In genomic region chr4:153564630-153565525, GRCh38 we compare ENCODE assay signal across 1 cellular context.
TF ChIP-seq lines count a peak whose summit lies in the region.

No MANE protein-coding gene starts in this region.

TF ChIP-seq in HepG2, 621 proteins besides CTCF, POLR2A, EP300 and RAD21 (continued from another document and continues in another):
- TF ChIP-seq, protein P1, sequence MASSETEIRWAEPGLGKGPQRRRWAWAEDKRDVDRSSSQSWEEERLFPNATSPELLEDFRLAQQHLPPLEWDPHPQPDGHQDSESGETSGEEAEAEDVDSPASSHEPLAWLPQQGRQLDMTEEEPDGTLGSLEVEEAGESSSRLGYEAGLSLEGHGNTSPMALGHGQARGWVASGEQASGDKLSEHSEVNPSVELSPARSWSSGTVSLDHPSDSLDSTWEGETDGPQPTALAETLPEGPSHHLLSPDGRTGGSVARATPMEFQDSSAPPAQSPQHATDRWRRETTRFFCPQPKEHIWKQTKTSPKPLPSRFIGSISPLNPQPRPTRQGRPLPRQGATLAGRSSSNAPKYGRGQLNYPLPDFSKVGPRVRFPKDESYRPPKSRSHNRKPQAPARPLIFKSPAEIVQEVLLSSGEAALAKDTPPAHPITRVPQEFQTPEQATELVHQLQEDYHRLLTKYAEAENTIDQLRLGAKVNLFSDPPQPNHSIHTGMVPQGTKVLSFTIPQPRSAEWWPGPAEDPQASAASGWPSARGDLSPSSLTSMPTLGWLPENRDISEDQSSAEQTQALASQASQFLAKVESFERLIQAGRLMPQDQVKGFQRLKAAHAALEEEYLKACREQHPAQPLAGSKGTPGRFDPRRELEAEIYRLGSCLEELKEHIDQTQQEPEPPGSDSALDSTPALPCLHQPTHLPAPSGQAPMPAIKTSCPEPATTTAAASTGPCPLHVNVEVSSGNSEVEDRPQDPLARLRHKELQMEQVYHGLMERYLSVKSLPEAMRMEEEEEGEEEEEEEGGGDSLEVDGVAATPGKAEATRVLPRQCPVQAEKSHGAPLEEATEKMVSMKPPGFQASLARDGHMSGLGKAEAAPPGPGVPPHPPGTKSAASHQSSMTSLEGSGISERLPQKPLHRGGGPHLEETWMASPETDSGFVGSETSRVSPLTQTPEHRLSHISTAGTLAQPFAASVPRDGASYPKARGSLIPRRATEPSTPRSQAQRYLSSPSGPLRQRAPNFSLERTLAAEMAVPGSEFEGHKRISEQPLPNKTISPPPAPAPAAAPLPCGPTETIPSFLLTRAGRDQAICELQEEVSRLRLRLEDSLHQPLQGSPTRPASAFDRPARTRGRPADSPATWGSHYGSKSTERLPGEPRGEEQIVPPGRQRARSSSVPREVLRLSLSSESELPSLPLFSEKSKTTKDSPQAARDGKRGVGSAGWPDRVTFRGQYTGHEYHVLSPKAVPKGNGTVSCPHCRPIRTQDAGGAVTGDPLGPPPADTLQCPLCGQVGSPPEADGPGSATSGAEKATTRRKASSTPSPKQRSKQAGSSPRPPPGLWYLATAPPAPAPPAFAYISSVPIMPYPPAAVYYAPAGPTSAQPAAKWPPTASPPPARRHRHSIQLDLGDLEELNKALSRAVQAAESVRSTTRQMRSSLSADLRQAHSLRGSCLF (CRISPR knock-in tag; IDR thresholded peaks at IDR 0.05; ENCODE audit: borderline replicate concordance), result no peak
- TF ChIP-seq ZNF232 (CRISPR knock-in tag; IDR thresholded peaks at IDR 0.05; ENCODE audit: borderline replicate concordance) (peak; percentile 49; the same call in 1 of the 2 replicates), ETS1 (CRISPR knock-in tag; IDR thresholded peaks at IDR 0.05) (no peak), MIXL1 (CRISPR knock-in tag; IDR thresholded peaks at IDR 0.05) (peak; percentile 92), REL (CRISPR knock-in tag; conservative IDR thresholded peaks at IDR 0.05) (no peak), HOMEZ (CRISPR knock-in tag; IDR thresholded peaks at IDR 0.05; ENCODE audit: low read depth) (peak; percentile 88; the same call in 1 of the 2 replicates), CCAR2 (optimal IDR thresholded peaks at IDR 0.05; ENCODE audit: low read depth, low read length) (no peak), EEA1 (CRISPR knock-in tag; IDR thresholded peaks at IDR 0.05; ENCODE audit: borderline replicate concordance) (no peak), ZBTB8A (CRISPR knock-in tag; IDR thresholded peaks at IDR 0.05; ENCODE audit: borderline replicate concordance, low read depth) (no peak), ZNF224 (CRISPR knock-in tag; IDR thresholded peaks at IDR 0.05) (0 out of 2 replicates have a peak, but pooled peaks have one; percentile 49), FOXK2 (IDR thresholded peaks at IDR 0.05) (peak; percentile 96), ZZZ3 (CRISPR knock-in tag; IDR thresholded peaks at IDR 0.05; ENCODE audit: borderline replicate concordance) (no peak), ZNF629 (CRISPR knock-in tag; conservative IDR thresholded peaks at IDR 0.05) (no peak), TBP (CRISPR knock-in tag; IDR thresholded peaks at IDR 0.05) (no peak), TGIF2 (CRISPR knock-in tag; IDR thresholded peaks at IDR 0.05) (peak; percentile 76; the same call in 1 of the 2 replicates), MAFF (IDR thresholded peaks at IDR 0.05; ENCODE audit: low read depth, low read length) (no peak), FOXO1 (CRISPR knock-in tag; IDR thresholded peaks at IDR 0.05) (peak; percentile 96), PLRG1 (conservative IDR thresholded peaks at IDR 0.05) (no peak), ZSCAN31 (CRISPR knock-in tag; IDR thresholded peaks at IDR 0.05; ENCODE audit: low read depth) (no peak), GTF3A (CRISPR knock-in tag; conservative IDR thresholded peaks at IDR 0.05) (no peak), CREBL2 (CRISPR knock-in tag; IDR thresholded peaks at IDR 0.05; ENCODE audit: borderline replicate concordance) (no peak), ARNT (IDR thresholded peaks at IDR 0.05) (no peak), FOXJ3 (CRISPR knock-in tag; IDR thresholded peaks at IDR 0.05; ENCODE audit: borderline replicate concordance) (peak; percentile 93; the same call in 1 of the 2 replicates), ZKSCAN1 (IDR thresholded peaks at IDR 0.05; ENCODE audit: low read length) (no peak), ZBTB49 (CRISPR knock-in tag; IDR thresholded peaks at IDR 0.05; ENCODE audit: borderline replicate concordance) (no peak), CCDC6 (CRISPR knock-in tag; IDR thresholded peaks at IDR 0.05) (0 out of 2 replicates have a peak, but pooled peaks have one; percentile 41), NFE2L1 (CRISPR knock-in tag; IDR thresholded peaks at IDR 0.05; ENCODE audit: borderline replicate concordance) (no peak), ZNF260 (CRISPR knock-in tag; IDR thresholded peaks at IDR 0.05; ENCODE audit: borderline replicate concordance, low read depth) (no peak), GABPB1 (CRISPR knock-in tag; IDR thresholded peaks at IDR 0.05) (peak; percentile 28; the same call in 1 of the 2 replicates), ZNF296 (CRISPR knock-in tag; conservative IDR thresholded peaks at IDR 0.05) (no peak), ZBTB2 (CRISPR knock-in tag; IDR thresholded peaks at IDR 0.05; ENCODE audit: low read depth) (no peak), ARNT2 (CRISPR knock-in tag; IDR thresholded peaks at IDR 0.05; ENCODE audit: low read depth) (peak; percentile 74; the same call in 1 of the 2 replicates), MAZ (IDR thresholded peaks at IDR 0.05; ENCODE audit: borderline replicate concordance, low read depth, low read length) (no peak), MAZ (CRISPR knock-in tag; IDR thresholded peaks at IDR 0.05; ENCODE audit: low read depth) (0 out of 2 replicates have a peak, but pooled peaks have one; percentile 11), CENPX (CRISPR knock-in tag; IDR thresholded peaks at IDR 0.05) (no peak), ZNF20 (CRISPR knock-in tag; IDR thresholded peaks at IDR 0.05) (no peak), ZBTB25 (CRISPR knock-in tag; IDR thresholded peaks at IDR 0.05) (peak; percentile 54; the same call in 1 of the 2 replicates), SAP130 (CRISPR knock-in tag; IDR thresholded peaks at IDR 0.05; ENCODE audit: low read depth) (peak; percentile 85), U2AF1 (optimal IDR thresholded peaks at IDR 0.05; ENCODE audit: low read depth, low read length) (no peak), SRSF4 (IDR thresholded peaks at IDR 0.05; ENCODE audit: low read depth, low read length, poor library complexity, severe bottlenecking) (no peak), ZNF564 (CRISPR knock-in tag; IDR thresholded peaks at IDR 0.05) (no peak), ATF2 (CRISPR knock-in tag; IDR thresholded peaks at IDR 0.05) (peak; percentile 99), ZNF569 (CRISPR knock-in tag; IDR thresholded peaks at IDR 0.05; ENCODE audit: borderline replicate concordance) (no peak)
- TF ChIP-seq, protein P2, sequence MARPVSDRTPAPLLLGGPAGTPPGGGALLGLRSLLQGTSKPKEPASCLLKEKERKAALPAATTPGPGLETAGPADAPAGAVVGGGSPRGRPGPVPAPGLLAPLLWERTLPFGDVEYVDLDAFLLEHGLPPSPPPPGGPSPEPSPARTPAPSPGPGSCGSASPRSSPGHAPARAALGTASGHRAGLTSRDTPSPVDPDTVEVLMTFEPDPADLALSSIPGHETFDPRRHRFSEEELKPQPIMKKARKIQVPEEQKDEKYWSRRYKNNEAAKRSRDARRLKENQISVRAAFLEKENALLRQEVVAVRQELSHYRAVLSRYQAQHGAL (CRISPR knock-in tag; IDR thresholded peaks at IDR 0.05; ENCODE audit: not compliant biosample characterization), result no peak
- TF ChIP-seq, protein P3, sequence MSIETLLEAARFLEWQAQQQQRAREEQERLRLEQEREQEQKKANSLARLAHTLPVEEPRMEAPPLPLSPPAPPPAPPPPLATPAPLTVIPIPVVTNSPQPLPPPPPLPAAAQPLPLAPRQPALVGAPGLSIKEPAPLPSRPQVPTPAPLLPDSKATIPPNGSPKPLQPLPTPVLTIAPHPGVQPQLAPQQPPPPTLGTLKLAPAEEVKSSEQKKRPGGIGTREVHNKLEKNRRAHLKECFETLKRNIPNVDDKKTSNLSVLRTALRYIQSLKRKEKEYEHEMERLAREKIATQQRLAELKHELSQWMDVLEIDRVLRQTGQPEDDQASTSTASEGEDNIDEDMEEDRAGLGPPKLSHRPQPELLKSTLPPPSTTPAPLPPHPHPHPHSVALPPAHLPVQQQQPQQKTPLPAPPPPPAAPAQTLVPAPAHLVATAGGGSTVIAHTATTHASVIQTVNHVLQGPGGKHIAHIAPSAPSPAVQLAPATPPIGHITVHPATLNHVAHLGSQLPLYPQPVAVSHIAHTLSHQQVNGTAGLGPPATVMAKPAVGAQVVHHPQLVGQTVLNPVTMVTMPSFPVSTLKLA (IDR thresholded peaks at IDR 0.05), result peak; percentile 53
- TF ChIP-seq, protein P4, sequence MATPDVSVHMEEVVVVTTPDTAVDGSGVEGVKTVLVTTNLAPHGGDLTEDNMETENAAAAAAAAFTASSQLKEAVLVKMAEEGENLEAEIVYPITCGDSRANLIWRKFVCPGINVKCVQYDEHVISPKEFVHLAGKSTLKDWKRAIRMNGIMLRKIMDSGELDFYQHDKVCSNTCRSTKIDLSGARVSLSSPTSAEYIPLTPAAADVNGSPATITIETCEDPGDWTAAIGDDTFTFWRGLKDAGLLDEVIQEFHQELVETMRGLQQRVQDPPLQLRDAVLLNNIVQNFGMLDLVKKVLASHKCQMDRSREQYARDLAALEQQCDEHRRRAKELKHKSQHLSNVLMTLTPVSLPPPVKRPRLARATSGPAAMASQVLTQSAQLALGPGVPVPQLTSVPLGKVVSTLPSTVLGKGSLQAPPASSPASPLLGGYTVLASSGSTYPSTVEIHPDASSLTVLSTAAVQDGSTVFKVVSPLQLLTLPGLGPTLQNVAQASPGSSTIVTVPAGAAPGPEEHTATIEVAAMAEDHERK (CRISPR knock-in tag; IDR thresholded peaks at IDR 0.05; ENCODE audit: low read depth), result no peak
